In genomic region chr21:46254208-46254975, GRCh38 we compare ENCODE assay signal across 10 cellular contexts. TPM values are rescaled to one million over a fixed set of nuclear protein-coding genes. Genes with fewer than 3 reads are reported as not detected.
DNase-seq lines count a peak whose midpoint lies in the region; ATAC-seq and TF ChIP-seq lines count a peak whose summit lies in the region.
"Had no signal": no experiment of that assay in that cellular context is flagged by ENCODE, and none has a peak within 500 bp of the region (broad histone marks: within the 10 kb centered on the region; RNA-seq: fewer than 3 reads in every experiment).

No MANE protein-coding gene starts in this region.

- no peaks in the 10 kb centered on the region for H4K20me1 ChIP-seq in H9 (ENCODE audit: control insufficient read depth, insufficient read depth, insufficient read length)

- intact Hi-C loops in activated CD8-positive, alpha-beta T cell treated with anti-CD3 and anti-CD28 coated beads for 36 hours (cut with micrococcal nuclease) = no loop called here
- intact Hi-C loops in cardiac septum (cut with DNase I) = loop anchor here (10.0 kb wide), 1 partner anchor 110 kb away; no protein-coding TSS in a partner anchor

- H3K79me1 ChIP-seq in H9 (ENCODE audit: insufficient read depth, low read depth, low read length, poor library complexity, severe bottlenecking) = no peaks in the 10 kb centered on the region

- H3K4ac ChIP-seq in H9 (ENCODE audit: low read depth, low read length) = no peak overlapping the region

- no peak overlapping the region for H3K56ac ChIP-seq in H9 (ENCODE audit: insufficient read length, low read depth, low read length)

- H3T11ph ChIP-seq in H9 (ENCODE audit: low read length) = no peak overlapping the region

- CTCF ChIA-PET in activated naive CD4-positive, alpha-beta T cell treated with anti-CD3 and anti-CD28 coated beads, Interleukin-2, amount 10 ng/mL, durations not matched to agents 7 days and 5 days (lab: Charles Lee) = interaction anchor here (0.9 kb wide), 1 partner anchor 30 kb away, joined by 3 read pairs; no protein-coding TSS in a partner anchor
- CTCF ChIA-PET in activated CD8-positive, alpha-beta T cell treated with anti-CD3 and anti-CD28 coated beads for 36 hours (lab: Charles Lee) = interaction anchor here (0.9 to 2.4 kb wide), 2 partner anchors 25 to 31 kb away, joined by 5 to 6 read pairs; partner anchors contain the start of gene MCM3AP

- no peak overlapping the region for H3K9ac ChIP-seq in H9 (ENCODE audit: extremely low read depth, insufficient read length, low read length)

- POLR2A ChIA-PET in activated CD8-positive, alpha-beta T cell treated with anti-CD3 and anti-CD28 coated beads for 36 hours (lab: Charles Lee) = interaction anchor here (0.9 to 1.1 kb wide), 3 partner anchors 21 to 280 kb away, joined by 3 to 4 read pairs (median 3); no protein-coding TSS in a partner anchor

- no peaks in the 10 kb centered on the region for H3K27me3 ChIP-seq in H9 (ENCODE audit: insufficient read depth, low read length)
- H3K27me3 ChIP-seq: esophagus squamous epithelium had no signal

- no peak overlapping the region for H4K8ac ChIP-seq in H9 (replicated peaks; ENCODE audit: insufficient read length, low read depth, low read length)

- no peak for ATAC-seq in activated CD8-positive, alpha-beta T cell treated with anti-CD3 and anti-CD28 coated beads for 36 hours
- ATAC-seq in stimulated activated effector memory CD8-positive, alpha-beta T cell treated with anti-CD3 and anti-CD28 coated beads, Interleukin-12 subunit alpha, Interleukin-12 subunit beta, amount 100 ng/mL, for 72 hours = no peak

- no peak overlapping the region for H2BK120ac ChIP-seq in H9 (ENCODE audit: low read depth, low read length, poor library complexity, severe bottlenecking)

- no peak for TF ChIP-seq CTCF in H9 (conservative IDR thresholded peaks at IDR 0.05)
- TF ChIP-seq CTCF in activated CD8-positive, alpha-beta T cell treated with anti-CD3 and anti-CD28 coated beads for 36 hours (IDR thresholded peaks at IDR 0.05) = no peak

- H4K5ac ChIP-seq in H9 (ENCODE audit: insufficient read length, low read depth, low read length) = no peak overlapping the region

- H3K27me3 Mint-ChIP-seq in activated naive CD4-positive, alpha-beta T cell treated with anti-CD3 and anti-CD28 coated beads, Interleukin-2, amount 10 ng/mL, durations not matched to agents 7 days and 5 days = no peaks in the 10 kb centered on the region
- H3K27me3 Mint-ChIP-seq in H9 (ENCODE audit: low read depth) = no peaks in the 10 kb centered on the region
- H3K27me3 Mint-ChIP-seq in activated CD8-positive, alpha-beta T cell treated with anti-CD3 and anti-CD28 coated beads for 36 hours = no peaks in the 10 kb centered on the region

- H2BK5ac ChIP-seq in H9 (ENCODE audit: insufficient read length, low read length) = no peak overlapping the region

- no peak overlapping the region for H3K23ac ChIP-seq in H9 (ENCODE audit: insufficient read length, low read depth, low read length)

- H3K23me2 ChIP-seq in H9 (ENCODE audit: insufficient read length, low read depth, low read length, poor library complexity, severe bottlenecking) = no peaks in the 10 kb centered on the region

- H3K27ac Mint-ChIP-seq in activated naive CD4-positive, alpha-beta T cell treated with anti-CD3 and anti-CD28 coated beads, Interleukin-2, amount 10 ng/mL, durations not matched to agents 7 days and 5 days = peak overlapping the region; percentile 83
- H3K27ac Mint-ChIP-seq in H9 = peak overlapping the region in 2 of 3 experiments; percentile 23 to 84; a peak in 5 of 7 replicates
- H3K27ac Mint-ChIP-seq in activated CD8-positive, alpha-beta T cell treated with anti-CD3 and anti-CD28 coated beads for 36 hours = peak overlapping the region; percentile 93
- peak overlapping the region; percentile 89 for H3K27ac Mint-ChIP-seq in stimulated activated effector memory CD8-positive, alpha-beta T cell treated with anti-CD3 and anti-CD28 coated beads, Interleukin-12 subunit alpha, Interleukin-12 subunit beta, amount 100 ng/mL, for 72 hours

- H2AFZ ChIP-seq in H9 (ENCODE audit: low read length) = no peak overlapping the region

- no peaks in the 10 kb centered on the region for H3K79me2 ChIP-seq in H9 (ENCODE audit: insufficient read depth, low read length)

- H3K4me3 Mint-ChIP-seq in activated naive CD4-positive, alpha-beta T cell treated with anti-CD3 and anti-CD28 coated beads, Interleukin-2, amount 10 ng/mL, durations not matched to agents 7 days and 5 days = no peak overlapping the region
- H3K4me3 Mint-ChIP-seq in H9 = no peak overlapping the region
- no peak overlapping the region for H3K4me3 Mint-ChIP-seq in activated CD8-positive, alpha-beta T cell treated with anti-CD3 and anti-CD28 coated beads for 36 hours
- no peak overlapping the region for H3K4me3 Mint-ChIP-seq in stimulated activated effector memory CD8-positive, alpha-beta T cell treated with anti-CD3 and anti-CD28 coated beads, Interleukin-12 subunit alpha, Interleukin-12 subunit beta, amount 100 ng/mL, for 72 hours

- no CpG with 5 or more reads among the region's 12 CpGs for WGBS in H9 (ENCODE audit: extremely low coverage, insufficient read length, low lambda C conversion rate)

- no peak overlapping the region for H2BK12ac ChIP-seq in H9 (ENCODE audit: insufficient read length, low read depth, low read length)

- no peak overlapping the region for H2BK20ac ChIP-seq in H9 (ENCODE audit: low read depth, low read length, poor library complexity, severe bottlenecking)

- peaks cover 76% of the 10 kb centered on the region for H3K36me3 Mint-ChIP-seq in activated naive CD4-positive, alpha-beta T cell treated with anti-CD3 and anti-CD28 coated beads, Interleukin-2, amount 10 ng/mL, durations not matched to agents 7 days and 5 days
- peaks cover 58 to 95% (median 81%) of the 10 kb centered on the region in 3 experiments; a peak in 6 of 7 replicates for H3K36me3 Mint-ChIP-seq in H9 (ENCODE audit: insufficient read depth in 1 of 3, low read depth in 3 of 3)
- peaks cover 71% of the 10 kb centered on the region for H3K36me3 Mint-ChIP-seq in activated CD8-positive, alpha-beta T cell treated with anti-CD3 and anti-CD28 coated beads for 36 hours (ENCODE audit: low read depth)
- H3K36me3 Mint-ChIP-seq in stimulated activated effector memory CD8-positive, alpha-beta T cell treated with anti-CD3 and anti-CD28 coated beads, Interleukin-12 subunit alpha, Interleukin-12 subunit beta, amount 100 ng/mL, for 72 hours = peaks cover 100% of the 10 kb centered on the region

- H2BK15ac ChIP-seq in H9 (ENCODE audit: low read depth, low read length) = no peak overlapping the region

- no peaks in the 10 kb centered on the region for H3K4me1 ChIP-seq in H9 (ENCODE audit: insufficient read depth, low read length)
- H3K4me1 ChIP-seq: esophagus squamous epithelium had no signal

- DNase-seq in activated naive CD4-positive, alpha-beta T cell treated with anti-CD3 and anti-CD28 coated beads, Interleukin-2, amount 10 ng/mL, durations not matched to agents 7 days and 5 days = no peak
- DNase-seq in activated naive CD4-positive, alpha-beta T cell treated with anti-CD3 and anti-CD28 coated beads, Interleukin-2, amount 50 U/mL, for 16 hours = no peak
- no peak for DNase-seq in H9
- DNase-seq in activated CD8-positive, alpha-beta T cell treated with anti-CD3 and anti-CD28 coated beads for 36 hours = no peak
- DNase-seq in stimulated activated effector memory CD8-positive, alpha-beta T cell treated with anti-CD3 and anti-CD28 coated beads, Interleukin-12 subunit alpha, Interleukin-12 subunit beta, amount 100 ng/mL, for 72 hours (ENCODE audit: low spot score in 2 of 2) = no peak
- no peak for DNase-seq in SKM-1 (lab: John Stamatoyannopoulos, UW; ENCODE audit: unreplicated experiment)
- no peak for DNase-seq in cardiac septum (ENCODE audit: low spot score)
- no peak for DNase-seq in AG08396 (ENCODE audit: low spot score)
- DNase-seq: activated CD4-positive, CD25-positive, alpha-beta regulatory T cell treated with anti-CD3 and anti-CD28 coated beads, Interleukin-2, amount 50 U/mL, for 72 hours; esophagus squamous epithelium had no signal

- no peaks in the 10 kb centered on the region for H3K9me3 Mint-ChIP-seq in activated naive CD4-positive, alpha-beta T cell treated with anti-CD3 and anti-CD28 coated beads, Interleukin-2, amount 10 ng/mL, durations not matched to agents 7 days and 5 days
- no peaks in the 10 kb centered on the region for H3K9me3 Mint-ChIP-seq in H9
- H3K9me3 Mint-ChIP-seq in activated CD8-positive, alpha-beta T cell treated with anti-CD3 and anti-CD28 coated beads for 36 hours = no peaks in the 10 kb centered on the region
- no peaks in the 10 kb centered on the region for H3K9me3 Mint-ChIP-seq in stimulated activated effector memory CD8-positive, alpha-beta T cell treated with anti-CD3 and anti-CD28 coated beads, Interleukin-12 subunit alpha, Interleukin-12 subunit beta, amount 100 ng/mL, for 72 hours

- H3K18ac ChIP-seq in H9 (ENCODE audit: insufficient read length, low read depth, low read length) = no peak overlapping the region

- H3K4me1 Mint-ChIP-seq in activated naive CD4-positive, alpha-beta T cell treated with anti-CD3 and anti-CD28 coated beads, Interleukin-2, amount 10 ng/mL, durations not matched to agents 7 days and 5 days = peaks cover 40% of the 10 kb centered on the region
- no peaks in the 10 kb centered on the region for H3K4me1 Mint-ChIP-seq in H9
- H3K4me1 Mint-ChIP-seq in activated CD8-positive, alpha-beta T cell treated with anti-CD3 and anti-CD28 coated beads for 36 hours (ENCODE audit: low read depth) = peaks cover 34% of the 10 kb centered on the region
- peaks cover 41% of the 10 kb centered on the region for H3K4me1 Mint-ChIP-seq in stimulated activated effector memory CD8-positive, alpha-beta T cell treated with anti-CD3 and anti-CD28 coated beads, Interleukin-12 subunit alpha, Interleukin-12 subunit beta, amount 100 ng/mL, for 72 hours

- no peak overlapping the region for H3K27ac ChIP-seq in H9 (ENCODE audit: insufficient read length, low read depth, low read length)
- H3K27ac ChIP-seq: esophagus squamous epithelium had no signal

- no peak overlapping the region for H4K91ac ChIP-seq in H9 (ENCODE audit: insufficient read length, low read depth, low read length)

- H3K14ac ChIP-seq in H9 (ENCODE audit: insufficient read depth, low read length) = no peak overlapping the region

- no peaks in the 10 kb centered on the region for H3K9me3 ChIP-seq in H9 (ENCODE audit: control insufficient read depth, low read depth, low read length)
- H3K9me3 ChIP-seq: esophagus squamous epithelium had no signal

- no peak overlapping the region for H2AK5ac ChIP-seq in H9 (ENCODE audit: insufficient read length, low read length)

- H3K4me2 ChIP-seq in H9 (ENCODE audit: insufficient read depth, insufficient read length, low read length) = no peak overlapping the region

RNA-seq across cellular contexts. Expression of gene LSS, which starts 25.8 kb away (rescaled TPM):
- total RNA-seq in H9 (2021) (68.7 and 69.2 TPM in 2 replicates), cardiac septum (34.9 TPM)
- total RNA-seq in activated CD8-positive, alpha-beta T cell treated with anti-CD3 and anti-CD28 coated beads for 36 hours = 10 to 100 TPM; 20.3 to 20.4 TPM

RNA-seq across cellular contexts. Expression of gene MCM3AP, which starts 31.0 kb away (rescaled TPM):
- total RNA-seq in H9 (2021) = 113 and 124 TPM in 2 replicates
- total RNA-seq in activated CD8-positive, alpha-beta T cell treated with anti-CD3 and anti-CD28 coated beads for 36 hours = 100 to 1,000 TPM; 108 to 112 TPM
- total RNA-seq in cardiac septum = 69.9 TPM

RNA-seq across cellular contexts. Expression of gene YBEY, which starts 31.8 kb away (rescaled TPM):
- total RNA-seq in H9 (2021) = 26.2 and 26.5 TPM in 2 replicates
- total RNA-seq in activated CD8-positive, alpha-beta T cell treated with anti-CD3 and anti-CD28 coated beads for 36 hours = 10 to 100 TPM; 14.9 to 16.2 TPM
- 14.1 TPM for total RNA-seq in cardiac septum
